In genomic region chr11:898160-898517, GRCh38 we compare ENCODE assay signal across 9 cellular contexts.
A peak's percentile ranks its signal among the peaks of the same experiment; 100 is the strongest.
DNase-seq lines count a peak whose midpoint lies in the region; ATAC-seq and TF ChIP-seq lines count a peak whose summit lies in the region.
"Had no signal": no experiment of that assay in that cellular context is flagged by ENCODE, and none has a peak within 500 bp of the region (broad histone marks: within the 10 kb centered on the region; RNA-seq: fewer than 3 reads in every experiment).

No MANE protein-coding gene starts in this region.

- H3K4me3 Mint-ChIP-seq in activated T-cell treated with anti-CD3 and anti-CD28 coated beads, Interleukin-2, amount 50 U/mL, for 24 hours: no peak overlapping the region

- H3K4me3 ChIP-seq in foreskin fibroblast (ENCODE audit: low read depth in 1 of 2, low read length in 2 of 2): no peak overlapping the region

- peak; percentile 31 for TF ChIP-seq CTCF in GM12873 (IDR thresholded peaks at IDR 0.05; ENCODE audit: insufficient read depth, low read depth, low read length, missing control alignments)
- TF ChIP-seq CTCF in foreskin fibroblast (IDR thresholded peaks at IDR 0.05; ENCODE audit: low read depth, low read length): peak; percentile 30

- H3K36me3 Mint-ChIP-seq in activated T-cell treated with anti-CD3 and anti-CD28 coated beads, Interleukin-2, amount 50 U/mL, for 24 hours (ENCODE audit: low read depth): peaks cover 59% of the 10 kb centered on the region

- H3K9me3 Mint-ChIP-seq in activated T-cell treated with anti-CD3 and anti-CD28 coated beads, Interleukin-2, amount 50 U/mL, for 24 hours: no peaks in the 10 kb centered on the region

- H3K27me3 Mint-ChIP-seq in activated T-cell treated with anti-CD3 and anti-CD28 coated beads, Interleukin-2, amount 50 U/mL, for 24 hours: no peaks in the 10 kb centered on the region

- no peaks in the 10 kb centered on the region for H3K4me1 Mint-ChIP-seq in activated T-cell treated with anti-CD3 and anti-CD28 coated beads, Interleukin-2, amount 50 U/mL, for 24 hours (ENCODE audit: low read depth)

- no peak overlapping the region for H3K27ac Mint-ChIP-seq in activated T-cell treated with anti-CD3 and anti-CD28 coated beads, Interleukin-2, amount 50 U/mL, for 24 hours

- ATAC-seq in GM18858 (IDR thresholded peaks at IDR 0.05; ENCODE audit: unreplicated experiment): no peak

- DNase-seq in 8988T: peak; percentile 66
- DNase-seq in RKO (ENCODE audit: low spot score): peak; percentile 43
- DNase-seq in foreskin fibroblast: peak; percentile 11 to 57
- no peak for DNase-seq in activated T-cell treated with anti-CD3 and anti-CD28 coated beads, Interleukin-2, amount 50 U/mL, for 24 hours
- no peak for DNase-seq in activated CD4-positive, alpha-beta T cell treated with anti-CD3 and anti-CD28 coated beads for 48 hours
- no peak for DNase-seq in GM19240 (ENCODE audit: insufficient read length, low spot score)
- DNase-seq: activated effector memory CD4-positive, alpha-beta T cell treated with Interleukin-2 at 50 U/mL for 16 hours had no signal

Comparison
In these comparisons a context has a peak if more than half of its experiments do, and no peak if none do; other contexts are left out.
1. DNase-seq: peak in 8988T (single experiment), RKO (single experiment) and foreskin fibroblast (2 of 2); none in activated T-cell treated with anti-CD3 and anti-CD28 coated beads, Interleukin-2, amount 50 U/mL, for 24 hours (single experiment), activated CD4-positive, alpha-beta T cell treated with anti-CD3 and anti-CD28 coated beads for 48 hours (single experiment) and GM19240 (single experiment).